In the genomic region with DNA sequence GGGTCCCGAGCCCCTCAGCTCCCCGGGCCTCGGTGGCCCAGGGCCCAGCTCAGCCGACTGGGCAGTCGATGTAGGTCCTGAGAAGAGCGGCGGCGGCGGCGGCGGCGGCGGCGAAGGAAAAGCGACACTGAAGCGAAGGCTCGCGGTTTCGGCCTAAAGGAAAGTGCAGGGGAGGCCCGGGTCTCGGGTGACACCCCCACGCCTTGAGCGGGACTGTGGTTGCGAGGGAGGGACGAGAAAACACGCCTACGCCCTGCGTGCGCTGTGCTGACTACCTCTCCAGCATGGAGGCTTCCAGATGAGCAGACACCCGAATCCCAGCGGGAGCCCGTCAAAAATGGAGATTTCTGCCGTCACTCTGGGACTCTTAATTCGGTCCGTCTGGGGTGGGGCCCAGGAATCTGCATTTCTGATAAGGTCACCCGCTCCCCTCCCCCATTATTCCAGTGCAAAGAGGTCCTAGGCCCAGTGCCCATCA, we compare ENCODE assay signal across 8 cellular contexts. TPM values are rescaled to one million over a fixed set of nuclear protein-coding genes. Genes with fewer than 3 reads are reported as not detected.
A peak's percentile ranks its signal among the peaks of the same experiment; 100 is the strongest.
DNase-seq lines count a peak whose midpoint lies in the region; ATAC-seq and TF ChIP-seq lines count a peak whose summit lies in the region.

No MANE protein-coding gene starts in this region.

- no peak for TF ChIP-seq POLR2A in stomach (IDR thresholded peaks at IDR 0.05)

- peak overlapping the region; percentile 81 for H3K4me3 Mint-ChIP-seq in Caco-2 (ENCODE audit: unreplicated experiment)
- H3K4me3 Mint-ChIP-seq in activated T-helper 2 cell treated with anti-CD3 and anti-CD28 coated beads, Interferon-gamma antibody, Interleukin-2, Interleukin-4, amounts not matched to agents 10 μg/mL and 5 μg/mL and 100 μg/mL, durations not matched to agents 14 hours and 24 hours and 36 hours (ENCODE audit: low read depth) = peak overlapping the region; percentile 93

- in situ Hi-C loops in Panc1 (cut with HindIII; ENCODE audit: low pct_unique_long_range_greater_than_20kb, low sequenced_read_pairs) = no loop called here

- POLR2A ChIA-PET in Caco-2 (lab: Charles Lee) = interaction anchor here (0.6 kb wide), 3 partner anchors 31 to 886 kb away, joined by 4 to 12 read pairs (median 4); partner anchors contain the start of genes DIPK1A and DNTTIP2
- POLR2A ChIA-PET in Panc1 (lab: Charles Lee) = interaction anchor here (0.7 kb wide), 1 partner anchor 32 kb away, joined by 3 read pairs; no protein-coding TSS in a partner anchor

- peaks cover 24% of the 10 kb centered on the region for H3K36me3 Mint-ChIP-seq in Caco-2 (ENCODE audit: insufficient read depth, unreplicated experiment)
- H3K36me3 Mint-ChIP-seq in activated T-helper 2 cell treated with anti-CD3 and anti-CD28 coated beads, Interferon-gamma antibody, Interleukin-2, Interleukin-4, amounts not matched to agents 10 μg/mL and 5 μg/mL and 100 μg/mL, durations not matched to agents 14 hours and 24 hours and 36 hours (ENCODE audit: low read depth) = no peaks in the 10 kb centered on the region

- H3K4me2 ChIP-seq in neural cell (ENCODE audit: low read length) = peak overlapping the region; percentile 53

- TF ChIP-seq CTCF in Caco-2 (IDR thresholded peaks at IDR 0.05; ENCODE audit: insufficient read depth in 1 of 2, low read depth in 1 of 2, low read length in 1 of 2, severe bottlenecking in 1 of 2, unreplicated experiment in 1 of 2) (no peak), Panc1 (IDR thresholded peaks at IDR 0.05) (no peak), fibroblast of the aortic adventitia (IDR thresholded peaks at IDR 0.05; ENCODE audit: insufficient read depth, low read length) (no peak), neural cell (IDR thresholded peaks at IDR 0.05; ENCODE audit: poor library complexity, severe bottlenecking) (no peak), stomach (IDR thresholded peaks at IDR 0.05) (no peak)

- 0 to 1% (median 1%) methylated on average over 18 to 36 of the region's 36 CpGs for WGBS in stomach, 5 donors

- H3K27ac ChIP-seq in Panc1 (ENCODE audit: low read length) = peak overlapping the region; percentile 75
- peak overlapping the region; percentile 91 for H3K27ac ChIP-seq in neural cell (ENCODE audit: low read length)
- peak overlapping the region; percentile 89 to 100 (median 99) for H3K27ac ChIP-seq in stomach

- peak; percentile 70 to 80 for DNase-seq in Caco-2
- DNase-seq in HUDEP-2 (lab: John Stamatoyannopoulos, UW; ENCODE audit: unreplicated experiment in 76 of 76) = peak in 67 of 76 experiments; percentile 3 to 88 (median 55)
- peak; percentile 46 for DNase-seq in Panc1 (ENCODE audit: low read depth, low spot score)
- peak; percentile 61 for DNase-seq in activated T-helper 2 cell treated with anti-CD3 and anti-CD28 coated beads, Interferon-gamma antibody, Interleukin-2, Interleukin-4, amounts not matched to agents 10 μg/mL and 5 μg/mL and 100 μg/mL, durations not matched to agents 14 hours and 24 hours and 36 hours (ENCODE audit: low spot score)
- DNase-seq in fibroblast of the aortic adventitia (ENCODE audit: low read depth) = peak; percentile 69
- peak; percentile 63 for DNase-seq in stomach

- H3K4me1 Mint-ChIP-seq in Caco-2 (ENCODE audit: low read depth, unreplicated experiment) = no peaks in the 10 kb centered on the region
- peaks cover 23% of the 10 kb centered on the region for H3K4me1 Mint-ChIP-seq in activated T-helper 2 cell treated with anti-CD3 and anti-CD28 coated beads, Interferon-gamma antibody, Interleukin-2, Interleukin-4, amounts not matched to agents 10 μg/mL and 5 μg/mL and 100 μg/mL, durations not matched to agents 14 hours and 24 hours and 36 hours (ENCODE audit: low read depth)

- no TSS peak for BruUV-seq in Caco-2 (replicated peaks; lab: Mats Ljungman, UMichigan)
- BruUV-seq in Panc1 (replicated peaks; lab: Mats Ljungman, UMichigan) = TSS peak; percentile 76

- peaks cover 18% of the 10 kb centered on the region for H3F3A ChIP-seq in neural cell (ENCODE audit: insufficient read depth, low read length, poor library complexity, severe bottlenecking)

- no peaks in the 10 kb centered on the region for H3K36me3 ChIP-seq in Caco-2 (ENCODE audit: control insufficient read depth, insufficient read depth, low read length)
- H3K36me3 ChIP-seq in Panc1 (ENCODE audit: control insufficient read depth, insufficient read depth, low read length) = no peaks in the 10 kb centered on the region
- H3K36me3 ChIP-seq in neural cell (ENCODE audit: insufficient read depth, low read length) = peaks cover 2% of the 10 kb centered on the region
- no peaks in the 10 kb centered on the region for H3K36me3 ChIP-seq in stomach

- TF ChIP-seq EP300 in neural cell (conservative IDR thresholded peaks at IDR 0.05; ENCODE audit: poor library complexity, severe bottlenecking) (no peak), stomach (IDR thresholded peaks at IDR 0.05) (no peak)

- H3K4me1 ChIP-seq in Caco-2 (peaks cover 6% of the 10 kb centered on the region), Panc1 (ENCODE audit: control insufficient read depth, insufficient read depth, low read length) (peaks cover 11% of the 10 kb centered on the region; the same call in 1 of the 2 replicates), stomach (peaks cover 5 to 36% (median 33%) of the 10 kb centered on the region in 4 donors)

- peaks cover 8% of the 10 kb centered on the region for H3K9me3 Mint-ChIP-seq in Caco-2 (ENCODE audit: unreplicated experiment)
- H3K9me3 Mint-ChIP-seq in activated T-helper 2 cell treated with anti-CD3 and anti-CD28 coated beads, Interferon-gamma antibody, Interleukin-2, Interleukin-4, amounts not matched to agents 10 μg/mL and 5 μg/mL and 100 μg/mL, durations not matched to agents 14 hours and 24 hours and 36 hours = peaks cover 6% of the 10 kb centered on the region

- H3K9ac ChIP-seq in neural cell (ENCODE audit: low read length) = peak overlapping the region; percentile 89

- H3K79me2 ChIP-seq in neural cell (replicated peaks; ENCODE audit: insufficient read depth, low read length) = no peaks in the 10 kb centered on the region

- peak overlapping the region; percentile 84 for H3K4me3 ChIP-seq in Caco-2 (ENCODE audit: low read depth, low read length)
- H3K4me3 ChIP-seq in Panc1 (ENCODE audit: low read depth in 2 of 2, low read length in 2 of 2) = peak overlapping the region; percentile 69 to 74
- H3K4me3 ChIP-seq in fibroblast of the aortic adventitia (ENCODE audit: low read depth, low read length) = peak overlapping the region; percentile 77
- H3K4me3 ChIP-seq in neural cell (ENCODE audit: low read length) = peak overlapping the region; percentile 93
- peak overlapping the region; percentile 68 to 81 (median 72) for H3K4me3 ChIP-seq in stomach

- peak; percentile 25 for ATAC-seq in GM21390 (IDR thresholded peaks at IDR 0.05; ENCODE audit: unreplicated experiment)
- ATAC-seq in Panc1 = peak; percentile 58

- H2AFZ ChIP-seq in neural cell (ENCODE audit: low read depth, low read length) = peak overlapping the region; percentile 90

- H3K9me2 ChIP-seq in neural cell (ENCODE audit: insufficient read depth, low read length) = no peaks in the 10 kb centered on the region

- intact Hi-C loops in Caco-2 (cut with micrococcal nuclease; ENCODE audit: unreplicated experiment) = loop anchor here (1.0 to 10.0 kb wide), 3 partner anchors 26 to 543 kb away; no protein-coding TSS in a partner anchor
- intact Hi-C loops in Panc1 (cut with micrococcal nuclease; ENCODE audit: unreplicated experiment) = loop anchor here (5.0 to 10.0 kb wide), 2 partner anchors 213 to 406 kb away; no protein-coding TSS in a partner anchor
- intact Hi-C loops in activated T-helper 2 cell treated with anti-CD3 and anti-CD28 coated beads, Interferon-gamma antibody, Interleukin-2, Interleukin-4, amounts not matched to agents 10 μg/mL and 5 μg/mL and 100 μg/mL, durations not matched to agents 14 hours and 24 hours and 36 hours (cut with micrococcal nuclease) = loop anchor here (1.0 to 10.0 kb wide), 7 partner anchors 61 to 886 kb away; partner anchors contain the start of genes CCDC18, DIPK1A, GCLM and TMED5
- intact Hi-C loops in stomach (cut with DNase I; ENCODE audit: low total_unique reads) = loop anchor here (10.0 kb wide), 1 partner anchor 213 kb away; no protein-coding TSS in a partner anchor

- TF ChIP-seq RAD21 in neural cell (conservative IDR thresholded peaks at IDR 0.05) = no peak

- no peaks in the 10 kb centered on the region for H3K27me3 Mint-ChIP-seq in Caco-2 (ENCODE audit: insufficient read depth, unreplicated experiment)
- peaks cover 3% of the 10 kb centered on the region for H3K27me3 Mint-ChIP-seq in activated T-helper 2 cell treated with anti-CD3 and anti-CD28 coated beads, Interferon-gamma antibody, Interleukin-2, Interleukin-4, amounts not matched to agents 10 μg/mL and 5 μg/mL and 100 μg/mL, durations not matched to agents 14 hours and 24 hours and 36 hours (ENCODE audit: low read depth)

- no peaks in the 10 kb centered on the region for H4K20me1 ChIP-seq in neural cell (ENCODE audit: insufficient read depth)

- no peaks in the 10 kb centered on the region for H3K9me3 ChIP-seq in Caco-2
- H3K9me3 ChIP-seq in Panc1 (ENCODE audit: control insufficient read depth, insufficient read depth, low read depth, low read length) = no peaks in the 10 kb centered on the region
- no peaks in the 10 kb centered on the region for H3K9me3 ChIP-seq in neural cell (ENCODE audit: low read length)
- no peaks in the 10 kb centered on the region for H3K9me3 ChIP-seq in stomach

- CTCF ChIA-PET in Caco-2 (lab: Charles Lee) = interaction anchor here (0.6 to 0.9 kb wide), 4 partner anchors 36 to 209 kb away, joined by 3 read pairs; no protein-coding TSS in a partner anchor
- CTCF ChIA-PET in Panc1 (lab: Charles Lee) = no interaction called here

- H3K27ac Mint-ChIP-seq in Caco-2 (ENCODE audit: unreplicated experiment) = peak overlapping the region; percentile 88
- H3K27ac Mint-ChIP-seq in activated T-helper 2 cell treated with anti-CD3 and anti-CD28 coated beads, Interferon-gamma antibody, Interleukin-2, Interleukin-4, amounts not matched to agents 10 μg/mL and 5 μg/mL and 100 μg/mL, durations not matched to agents 14 hours and 24 hours and 36 hours = peak overlapping the region; percentile 82

- no peaks in the 10 kb centered on the region for H3K27me3 ChIP-seq in Caco-2 (replicated peaks; ENCODE audit: control insufficient read depth, insufficient read depth, low read length)
- no peaks in the 10 kb centered on the region for H3K27me3 ChIP-seq in Panc1 (ENCODE audit: control insufficient read depth, insufficient read depth, low read length)
- H3K27me3 ChIP-seq in neural cell (ENCODE audit: insufficient read depth, low read depth, low read length) = no peaks in the 10 kb centered on the region
- H3K27me3 ChIP-seq in stomach = no peaks in the 10 kb centered on the region

RNA-seq across cellular contexts. Expression of gene DNTTIP2, which starts 31.2 kb away (rescaled TPM):
- total RNA-seq in Caco-2 (2022) (39.0 and 39.9 TPM in 2 replicates), Panc1 (2021; ENCODE audit: unreplicated experiment) (50.3 TPM), fibroblast of the aortic adventitia (ENCODE audit: low replicate concordance) (39.0 and 40.2 TPM in 2 replicates), stomach (100 to 1,000 TPM in 1 of 5 donors, 10 to 100 TPM in 3, 1 to 10 TPM in 1; 8.7 to 107 (median 39.3) TPM)
- 29.8 TPM for polyA plus RNA-seq in Panc1 (2012; ENCODE audit: insufficient read length)
- 80.7 and 85.5 TPM in 2 replicates for total RNA-seq in activated T-helper 2 cell treated with anti-CD3 and anti-CD28 coated beads, Interferon-gamma antibody, Interleukin-2, Interleukin-4, amounts not matched to agents 10 μg/mL and 5 μg/mL and 100 μg/mL, durations not matched to agents 14 hours and 24 hours and 36 hours
- polyA plus RNA-seq in neural cell (25.8 and 43.8 TPM in 2 replicates), stomach (10 to 100 TPM; 44.2 to 48.9 (median 46.9) TPM)
- 49.4 and 57.5 TPM in 2 replicates for polyA minus RNA-seq in neural cell

Comparison
In these comparisons a context has a peak if more than half of its experiments do, and no peak if none do; other contexts are left out.
1. Peak in every context shown above with its lines: DNase-seq, ATAC-seq, H3K4me3 ChIP-seq and H3K27ac ChIP-seq.